In the genomic region with DNA sequence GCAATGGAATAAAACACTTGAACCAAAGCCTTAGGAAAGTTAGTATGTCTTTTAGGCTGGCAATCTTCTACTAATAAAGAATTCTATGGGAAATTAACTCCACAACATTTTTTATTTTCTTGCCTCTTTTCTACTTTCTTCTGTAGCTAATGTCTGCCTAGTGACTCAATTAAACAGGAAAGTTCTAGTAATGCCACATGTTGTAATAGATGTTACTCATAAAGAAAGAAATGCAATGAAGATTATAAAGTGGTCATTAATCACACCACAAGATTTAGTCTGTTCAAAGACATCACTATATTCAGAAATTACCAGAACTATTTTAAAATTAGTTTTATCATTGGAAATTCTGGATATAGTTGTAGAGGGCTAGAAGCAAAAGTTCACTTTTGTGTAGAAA, we compare ENCODE assay signal across 24 cellular contexts.
"Had no signal": no experiment of that assay in that cellular context is flagged by ENCODE, and none has a peak within 500 bp of the region (broad histone marks: within the 10 kb centered on the region; RNA-seq: fewer than 3 reads in every experiment).

No MANE protein-coding gene starts in this region.

- DNase-seq: activated CD4-positive, alpha-beta T cell treated with anti-CD3 and anti-CD28 coated beads for 36 hours; activated CD4-positive, CD25-positive, alpha-beta regulatory T cell; activated CD8-positive, alpha-beta memory T cell treated with anti-CD3 and anti-CD28 coated beads, Interleukin-2, amount 10 ng/mL, durations not matched to agents 7 days and 5 days; activated CD8-positive, alpha-beta T cell treated with anti-CD3 and anti-CD28 coated beads, Interleukin-2, amount 10 ng/mL, durations not matched to agents 7 days and 5 days; activated naive CD4-positive, alpha-beta T cell treated with Interleukin-2 at 50 U/mL for 16 hours; activated T-cell treated with anti-CD3 and anti-CD28 coated beads, Interleukin-2, amount 50 U/mL, for 48 hours; aorta; body of pancreas; dorsolateral prefrontal cortex; effector memory CD4-positive, alpha-beta T cell; foreskin melanocyte; heart right ventricle; midbrain; naive thymus-derived CD4-positive, alpha-beta T cell; ovary; sigmoid colon; small intestine; stimulated activated CD4-positive, alpha-beta T cell treated with anti-CD3 and anti-CD28 coated beads, Interleukin-15, amount 100 ng/mL, for 24 hours; stimulated activated naive CD8-positive, alpha-beta T cell treated with anti-CD3 and anti-CD28 coated beads, Interleukin-15, Interleukin-2, amounts not matched to agents 100 U/mL and 50 U/mL, for 24 hours; T-helper 2 cell; trophoblast cell had no signal

- H3K27ac ChIP-seq: body of pancreas, cardiac muscle cell, coronary artery, dorsolateral prefrontal cortex, heart right ventricle, ovary, sigmoid colon, thoracic aorta had no signal

- H3K36me3 ChIP-seq: cardiac muscle cell, heart right ventricle, ovary, sigmoid colon, thoracic aorta had no signal

- H3K9me3 ChIP-seq: body of pancreas, ovary, thoracic aorta had no signal

- H3K4me1 ChIP-seq: body of pancreas, heart right ventricle had no signal

- H3K27me3 ChIP-seq: body of pancreas, cardiac muscle cell, dorsolateral prefrontal cortex, heart right ventricle, ovary, sigmoid colon had no signal

- ATAC-seq: activated CD4-positive, alpha-beta T cell treated with anti-CD3 and anti-CD28 coated beads for 36 hours; activated CD8-positive, alpha-beta memory T cell treated with anti-CD3 and anti-CD28 coated beads, Interleukin-2, amount 10 ng/mL, durations not matched to agents 7 days and 5 days; activated CD8-positive, alpha-beta T cell treated with anti-CD3 and anti-CD28 coated beads, Interleukin-2, amount 10 ng/mL, durations not matched to agents 7 days and 5 days; body of pancreas; heart right ventricle; naive thymus-derived CD4-positive, alpha-beta T cell; stimulated activated naive CD8-positive, alpha-beta T cell treated with anti-CD3 and anti-CD28 coated beads, Interleukin-15, Interleukin-2, amounts not matched to agents 100 U/mL and 50 U/mL, for 24 hours had no signal

- H3K4me3 ChIP-seq: body of pancreas, cardiac muscle cell, coronary artery, dorsolateral prefrontal cortex, heart right ventricle, ovary, sigmoid colon, thoracic aorta had no signal
